In the genomic region with DNA sequence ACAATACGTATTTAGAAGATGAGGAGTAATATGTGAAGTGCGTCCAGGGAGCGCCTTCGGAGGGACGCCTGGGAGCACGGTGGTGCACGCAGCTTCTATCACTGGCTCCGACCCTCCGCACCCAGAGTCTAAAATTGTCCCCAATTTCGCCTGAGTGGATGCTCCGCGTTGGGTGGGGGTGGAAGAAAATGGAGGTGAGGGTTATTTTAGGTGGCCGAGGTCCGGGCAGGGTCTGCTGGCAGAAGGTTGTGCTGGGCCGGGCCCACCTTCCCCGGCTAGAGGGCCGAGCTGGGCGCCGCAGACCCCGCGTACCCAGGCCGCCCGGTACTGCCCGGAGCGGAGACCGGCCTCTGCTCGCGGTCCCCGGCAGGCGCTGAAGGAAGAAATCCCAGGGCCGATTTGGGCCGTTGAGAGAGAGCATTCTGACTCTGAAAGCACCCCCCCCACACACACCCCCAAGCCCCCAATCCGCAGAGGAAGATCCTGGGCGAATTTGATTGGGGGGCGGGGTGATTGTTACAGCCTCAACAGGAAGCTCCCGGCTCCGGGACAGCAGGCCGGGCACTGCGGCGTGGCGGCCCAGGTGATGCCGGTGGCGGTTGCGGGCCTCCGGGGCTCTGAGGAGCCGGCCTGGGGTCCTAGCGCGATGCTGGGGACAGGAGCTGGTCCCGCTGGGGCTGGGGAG, we compare ENCODE assay signal across 7 cellular contexts. TPM values are rescaled to one million over a fixed set of nuclear protein-coding genes. Genes with fewer than 3 reads are reported as not detected.
DNase-seq lines count a peak whose midpoint lies in the region; ATAC-seq lines count a peak whose summit lies in the region.

No MANE protein-coding gene starts in this region.

- H3K27me3 ChIP-seq in HUES64 (ENCODE audit: insufficient read depth, low read length) (peaks cover 63% of the 10 kb centered on the region), skeletal muscle satellite cell (ENCODE audit: control insufficient read depth, insufficient read depth, low read length) (no peaks in the 10 kb centered on the region)

- peak overlapping the region; percentile 31 for H3K4me3 Mint-ChIP-seq in activated CD4-positive, alpha-beta memory T cell treated with anti-CD3 and anti-CD28 coated beads for 36 hours

- DNase-seq in activated CD4-positive, alpha-beta memory T cell treated with anti-CD3 and anti-CD28 coated beads for 36 hours: no peak
- DNase-seq in left ventricle myocardium superior (peak; percentile 67), NCI-H2107 treated with DMSO at 0.1 percent for 48 hours (lab: John Stamatoyannopoulos, UW; ENCODE audit: unreplicated experiment) (no peak), left colon (no peak)

- H3K4me3 ChIP-seq in HUES64 (ENCODE audit: low read length) (peak overlapping the region; percentile 60), skeletal muscle satellite cell (ENCODE audit: low read length) (peak overlapping the region; percentile 80)

- peak overlapping the region; percentile 95 for H3K4me2 ChIP-seq in skeletal muscle satellite cell (ENCODE audit: low read length)

- H3K4me1 Mint-ChIP-seq in activated CD4-positive, alpha-beta memory T cell treated with anti-CD3 and anti-CD28 coated beads for 36 hours (ENCODE audit: low read depth): peaks cover 27% of the 10 kb centered on the region

- WGBS in HUES64: 2% methylated on average over 49 of the region's 49 CpGs

- no peaks in the 10 kb centered on the region for H3K9me3 ChIP-seq in HUES64 (ENCODE audit: insufficient read depth, low read depth, low read length)
- H3K9me3 ChIP-seq in skeletal muscle satellite cell (replicated peaks; ENCODE audit: low read length): no peaks in the 10 kb centered on the region

- H3K9me3 Mint-ChIP-seq in activated CD4-positive, alpha-beta memory T cell treated with anti-CD3 and anti-CD28 coated beads for 36 hours: no peaks in the 10 kb centered on the region

- peaks cover 54% of the 10 kb centered on the region for H3K27me3 Mint-ChIP-seq in activated CD4-positive, alpha-beta memory T cell treated with anti-CD3 and anti-CD28 coated beads for 36 hours

- ATAC-seq in left ventricle myocardium superior (no peak), left colon (no peak), GM21526 (IDR thresholded peaks at IDR 0.05; ENCODE audit: low FRiP score, unreplicated experiment) (no peak)

- peak overlapping the region; percentile 21 for H3K27ac Mint-ChIP-seq in activated CD4-positive, alpha-beta memory T cell treated with anti-CD3 and anti-CD28 coated beads for 36 hours

- intact Hi-C loops in activated CD4-positive, alpha-beta memory T cell treated with anti-CD3 and anti-CD28 coated beads for 36 hours (cut with micrococcal nuclease): loop anchor here (5.0 kb wide), 3 partner anchors 84 to 1586 kb away; a partner anchor contains a TSS
- intact Hi-C loops in left ventricle myocardium superior (cut with micrococcal nuclease): no loop called here
- intact Hi-C loops in left colon (cut with DNase I, micrococcal nuclease): no loop called here

- peaks cover 2% of the 10 kb centered on the region for H3K36me3 Mint-ChIP-seq in activated CD4-positive, alpha-beta memory T cell treated with anti-CD3 and anti-CD28 coated beads for 36 hours

- POLR2A ChIA-PET in activated CD4-positive, alpha-beta memory T cell treated with anti-CD3 and anti-CD28 coated beads for 36 hours (lab: Charles Lee): no interaction called here

- H3K4me1 ChIP-seq in HUES64 (ENCODE audit: insufficient read depth, low read length): peaks cover 47% of the 10 kb centered on the region
- peaks cover 46% of the 10 kb centered on the region for H3K4me1 ChIP-seq in skeletal muscle satellite cell (ENCODE audit: control insufficient read depth, insufficient read depth, low read length)

- H3K36me3 ChIP-seq in HUES64 (ENCODE audit: insufficient read depth, low read length): no peaks in the 10 kb centered on the region
- no peaks in the 10 kb centered on the region for H3K36me3 ChIP-seq in skeletal muscle satellite cell (ENCODE audit: insufficient read depth, low read length)

- H3K9ac ChIP-seq in HUES64 (ENCODE audit: low read depth, low read length) (peak overlapping the region; percentile 93; the same call in 1 of the 2 replicates), skeletal muscle satellite cell (ENCODE audit: low read depth, low read length) (peak overlapping the region; percentile 93)

- peak overlapping the region; percentile 99; the same call in 1 of the 2 replicates for H3K27ac ChIP-seq in HUES64 (ENCODE audit: low read depth, low read length)

- CTCF ChIA-PET in activated CD4-positive, alpha-beta memory T cell treated with anti-CD3 and anti-CD28 coated beads for 36 hours (lab: Charles Lee): interaction anchor here (0.8 to 1.8 kb wide), 2 partner anchors 87 to 103 kb away, joined by 3 to 10 read pairs; a partner anchor contains a TSS

RNA-seq across cellular contexts. Expression of a gene that starts 3.1 kb away (rescaled TPM):
- polyA plus RNA-seq in HUES64 (2013, experiment 1 of 2): 7.8 TPM
- polyA plus RNA-seq in HUES64 (2013, experiment 2 of 2): 12.9 TPM
- under 1 TPM in 1 of 2 experiments, not detected in 1; 0.10 TPM for total RNA-seq in activated CD4-positive, alpha-beta memory T cell treated with anti-CD3 and anti-CD28 coated beads for 36 hours
- 8.6 TPM for total RNA-seq in left ventricle myocardium superior
- 7.9 and 8.3 TPM in 2 replicates for total RNA-seq in skeletal muscle satellite cell (2012; rRNA removed)
- total RNA-seq in left colon: 10 to 100 TPM; 12.2 to 14.2 TPM
